ENCODE assay signal across 8 cellular contexts in the genomic region with DNA sequence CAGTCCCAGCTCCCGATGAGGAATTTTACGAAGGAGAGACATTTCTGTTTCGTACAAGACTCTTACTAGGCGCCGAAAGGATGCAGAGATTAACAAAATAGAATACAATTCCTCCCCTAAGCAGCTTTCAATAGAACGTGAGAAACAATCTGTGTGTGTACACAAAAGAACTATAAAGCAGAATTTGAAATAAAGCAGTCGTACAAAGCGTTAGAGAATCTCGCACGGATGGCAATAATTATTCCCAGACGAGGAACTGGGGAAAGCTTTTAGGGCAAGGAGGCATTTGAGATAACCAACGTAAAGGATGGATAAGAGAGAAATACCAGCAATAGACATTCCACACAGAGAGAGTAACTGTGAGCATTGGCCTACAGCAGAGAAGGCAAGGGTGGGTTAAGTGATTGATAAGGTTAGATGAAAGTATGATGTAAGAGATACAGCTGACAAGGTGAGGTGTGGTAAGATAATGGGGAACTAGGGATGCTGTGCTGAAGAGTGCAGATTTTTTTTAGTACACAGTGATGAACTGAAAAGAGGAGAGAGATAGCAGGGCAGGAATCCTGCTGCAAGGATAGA. TPM values are rescaled to one million over a fixed set of nuclear protein-coding genes. Genes with fewer than 3 reads are reported as not detected.
A peak's percentile ranks its signal among the peaks of the same experiment; 100 is the strongest.
DNase-seq lines count a peak whose midpoint lies in the region; ATAC-seq and TF ChIP-seq lines count a peak whose summit lies in the region.

No MANE protein-coding gene starts in this region.

- no peaks in the 10 kb centered on the region for H3K79me2 ChIP-seq in neural cell (replicated peaks; ENCODE audit: insufficient read depth, low read length)

- peak; percentile 2 for TF ChIP-seq RAD21 in neural cell (conservative IDR thresholded peaks at IDR 0.05)

- no peaks in the 10 kb centered on the region for H3K9me3 ChIP-seq in BE2C
- no peaks in the 10 kb centered on the region for H3K9me3 ChIP-seq in KOPT-K1 (ENCODE audit: insufficient read depth, low read length, poor library complexity, severe bottlenecking)
- no peaks in the 10 kb centered on the region for H3K9me3 ChIP-seq in neural cell (ENCODE audit: low read length)

- H2AFZ ChIP-seq in neural cell (ENCODE audit: low read depth, low read length), result peak overlapping the region; percentile 56

- DNase-seq in BE2C (no peak), choroid plexus epithelial cell (ENCODE audit: low read depth) (no peak), amygdala (lab: John Stamatoyannopoulos, UW) (no peak)

- peak overlapping the region; percentile 92 for H3K4me2 ChIP-seq in neural cell (ENCODE audit: low read length)

- H4K20me1 ChIP-seq in neural cell (ENCODE audit: insufficient read depth), result no peaks in the 10 kb centered on the region

- H3K27me3 ChIP-seq in BE2C, result no peaks in the 10 kb centered on the region
- no peaks in the 10 kb centered on the region for H3K27me3 ChIP-seq in neural cell (ENCODE audit: insufficient read depth, low read depth, low read length)

- H3F3A ChIP-seq in neural cell (ENCODE audit: insufficient read depth, low read length, poor library complexity, severe bottlenecking), result no peaks in the 10 kb centered on the region

- ATAC-seq in GM19395 (IDR thresholded peaks at IDR 0.05; ENCODE audit: unreplicated experiment), result no peak
- no peak for ATAC-seq in HG03095 (IDR thresholded peaks at IDR 0.05; ENCODE audit: unreplicated experiment)
- ATAC-seq in GM21825 (IDR thresholded peaks at IDR 0.05; ENCODE audit: unreplicated experiment), result no peak

- TF ChIP-seq CTCF in BE2C (IDR thresholded peaks at IDR 0.05; ENCODE audit: low read depth, low read length) (no peak), choroid plexus epithelial cell (conservative IDR thresholded peaks at IDR 0.05; ENCODE audit: low read depth, low read length) (no peak), neural cell (IDR thresholded peaks at IDR 0.05; ENCODE audit: poor library complexity, severe bottlenecking) (no peak)

- no peaks in the 10 kb centered on the region for H3K9me2 ChIP-seq in neural cell (ENCODE audit: insufficient read depth, low read length)

- no peak for TF ChIP-seq EP300 in neural cell (conservative IDR thresholded peaks at IDR 0.05; ENCODE audit: poor library complexity, severe bottlenecking)

- H3K27ac ChIP-seq in KOPT-K1 (ENCODE audit: low read depth, low read length, poor library complexity, severe bottlenecking), result peak overlapping the region; percentile 44
- H3K27ac ChIP-seq in neural cell (ENCODE audit: low read length), result peak overlapping the region; percentile 63

- peaks cover 3% of the 10 kb centered on the region; the same call in 1 of the 2 replicates for H3K4me1 ChIP-seq in BE2C

- H3K36me3 ChIP-seq in BE2C, result no peaks in the 10 kb centered on the region
- no peaks in the 10 kb centered on the region for H3K36me3 ChIP-seq in KOPT-K1 (ENCODE audit: insufficient read depth, low read length)
- H3K36me3 ChIP-seq in neural cell (ENCODE audit: insufficient read depth, low read length), result no peaks in the 10 kb centered on the region

- peak overlapping the region; percentile 60 for H3K9ac ChIP-seq in neural cell (ENCODE audit: low read length)

- peak overlapping the region; percentile 61 for H3K4me3 ChIP-seq in BE2C (ENCODE audit: low read depth, low read length)
- peak overlapping the region; percentile 54 for H3K4me3 ChIP-seq in choroid plexus epithelial cell (ENCODE audit: low read depth, low read length)
- peak overlapping the region; percentile 97 for H3K4me3 ChIP-seq in neural cell (ENCODE audit: low read length)

TF ChIP-seq in neural cell, 6 proteins besides CTCF, POLR2A, EP300 and RAD21:
- TF ChIP-seq EZH2 (IDR thresholded peaks at IDR 0.05; ENCODE audit: borderline replicate concordance, insufficient read depth, low read length, poor library complexity, severe bottlenecking), result no peak
- TF ChIP-seq TAF1 (IDR thresholded peaks at IDR 0.05; ENCODE audit: low read depth), result no peak
- TF ChIP-seq REST (IDR thresholded peaks at IDR 0.05; ENCODE audit: borderline replicate concordance), result no peak
- peak; percentile 43 for TF ChIP-seq MXI1 (conservative IDR thresholded peaks at IDR 0.05; ENCODE audit: poor library complexity, severe bottlenecking)

RNA-seq across cellular contexts. Expression of gene RPS6KA5, which starts 1.0 kb away (rescaled TPM):
- polyA plus RNA-seq in BE2C (2012; ENCODE audit: insufficient read depth, insufficient read length, low read depth), result 1.1 TPM
- 6.3 and 11.1 TPM in 2 replicates for polyA plus RNA-seq in neural cell
- 14.1 and 19.3 TPM in 2 replicates for polyA minus RNA-seq in neural cell

RNA-seq across cellular contexts. Expression of gene DGLUCY, which starts 52.5 kb away (rescaled TPM):
- polyA plus RNA-seq in BE2C (2012; ENCODE audit: insufficient read depth, insufficient read length, low read depth), result 11.9 TPM
- 30.5 and 35.8 TPM in 2 replicates for polyA plus RNA-seq in neural cell
- 26.9 and 35.3 TPM in 2 replicates for polyA minus RNA-seq in neural cell
